13 cellular contexts compared by ENCODE assay signal in the genomic region with DNA sequence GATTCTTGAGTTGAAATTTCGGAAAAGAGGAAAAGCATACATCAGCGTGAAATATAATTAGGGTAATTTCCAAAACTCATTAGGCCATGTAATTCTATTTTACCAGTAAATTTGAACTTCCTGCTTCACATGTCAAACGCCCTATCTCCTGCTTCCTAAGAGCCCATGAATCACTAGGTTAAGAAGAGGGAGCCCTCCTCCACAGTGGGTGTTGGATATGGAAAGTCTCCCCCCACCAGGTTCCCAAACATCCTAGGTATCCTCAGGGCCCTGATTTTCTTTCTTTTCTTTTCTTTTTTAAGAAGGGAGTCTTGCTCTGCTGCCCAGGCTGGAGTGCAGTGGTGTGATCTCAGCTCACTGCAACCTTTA.
A peak's percentile ranks its signal among the peaks of the same experiment; 100 is the strongest.
DNase-seq lines count a peak whose midpoint lies in the region; ATAC-seq and TF ChIP-seq lines count a peak whose summit lies in the region.
"Had no signal": no experiment of that assay in that cellular context is flagged by ENCODE, and none has a peak within 500 bp of the region (broad histone marks: within the 10 kb centered on the region; RNA-seq: fewer than 3 reads in every experiment).

No MANE protein-coding gene starts in this region.

- peak overlapping the region; percentile 48 for H3K27ac ChIP-seq in mammary epithelial cell (ENCODE audit: insufficient read depth, low read depth, low read length)
- peak overlapping the region in 1 of 2 donors; percentile 90 for H3K27ac ChIP-seq in breast epithelium
- peak overlapping the region; percentile 80 to 88 for H3K27ac ChIP-seq in mucosa of rectum (ENCODE audit: low read depth in 2 of 2, low read length in 2 of 2)
- H3K27ac ChIP-seq: HL-60 had no signal

- no TSS peak for BruUV-seq in mammary epithelial cell (replicated peaks; lab: Mats Ljungman, UMichigan)

- no peak overlapping the region for H3K4me3 Mint-ChIP-seq in effector memory CD8-positive, alpha-beta T cell
- H3K4me3 Mint-ChIP-seq in type B pancreatic cell = no peak overlapping the region

- H3K4me1 ChIP-seq in mammary epithelial cell (ENCODE audit: insufficient read depth, low read length) = peaks cover 35% of the 10 kb centered on the region
- peaks cover 0 to 7% of the 10 kb centered on the region in 2 donors for H3K4me1 ChIP-seq in breast epithelium
- H3K4me1 ChIP-seq in mucosa of rectum (ENCODE audit: control insufficient read depth in 2 of 2, insufficient read depth in 2 of 2, low read length in 2 of 2) = peaks cover 19 to 28% of the 10 kb centered on the region in 2 donors

- WGBS in mammary epithelial cell (ENCODE audit: low coverage, missing lambda C conversion rate) = 97% methylated on average over 3 of the region's 3 CpGs

- H3K9me3 ChIP-seq in mammary epithelial cell (replicated peaks; ENCODE audit: insufficient read depth, low read length) (no peaks in the 10 kb centered on the region), breast epithelium (no peaks in the 10 kb centered on the region), mucosa of rectum (ENCODE audit: control insufficient read depth in 2 of 2, low read length in 2 of 2) (no peaks in the 10 kb centered on the region)

- no peak overlapping the region for H2AFZ ChIP-seq in mammary epithelial cell (ENCODE audit: low read depth, low read length)

- no peaks in the 10 kb centered on the region for H3K79me2 ChIP-seq in mammary epithelial cell (ENCODE audit: insufficient read depth, low read length)

- H3K36me3 ChIP-seq in mammary epithelial cell (ENCODE audit: insufficient read depth, low read length) = no peaks in the 10 kb centered on the region
- no peaks in the 10 kb centered on the region for H3K36me3 ChIP-seq in breast epithelium
- peaks cover 0 to 2% of the 10 kb centered on the region in 2 donors for H3K36me3 ChIP-seq in mucosa of rectum (ENCODE audit: control insufficient read depth in 2 of 2, insufficient read depth in 2 of 2, low read length in 2 of 2)

- H3K4me2 ChIP-seq in mammary epithelial cell (ENCODE audit: insufficient read depth, low read depth, low read length) = no peak overlapping the region

- CTCF ChIA-PET in mammary epithelial cell (lab: Charles Lee; ENCODE audit: low non-redundant PET) = no interaction called here

- H4K20me1 ChIP-seq in mammary epithelial cell (ENCODE audit: insufficient read depth, low read length) = no peaks in the 10 kb centered on the region

- H3K9ac ChIP-seq in mammary epithelial cell (ENCODE audit: insufficient read depth, low read length) (no peak overlapping the region), mucosa of rectum (ENCODE audit: low read depth in 1 of 2, low read length in 2 of 2) (no peak overlapping the region)

- H3K27ac Mint-ChIP-seq in effector memory CD8-positive, alpha-beta T cell = peak overlapping the region; percentile 79 to 87
- H3K27ac Mint-ChIP-seq in type B pancreatic cell = peak overlapping the region; percentile 55

- H3K4me3 ChIP-seq in mammary epithelial cell (replicated peaks in 1 of 3; ENCODE audit: insufficient read depth in 1 of 3, low read depth in 2 of 3, low read length in 3 of 3) (no peak overlapping the region), breast epithelium (no peak overlapping the region), mucosa of rectum (ENCODE audit: low read length in 2 of 2) (no peak overlapping the region)

- peaks cover 4% of the 10 kb centered on the region for H3K36me3 Mint-ChIP-seq in effector memory CD8-positive, alpha-beta T cell (ENCODE audit: insufficient read depth)
- peaks cover 24% of the 10 kb centered on the region for H3K36me3 Mint-ChIP-seq in type B pancreatic cell

- H3K27me3 Mint-ChIP-seq in effector memory CD8-positive, alpha-beta T cell = no peaks in the 10 kb centered on the region
- no peaks in the 10 kb centered on the region for H3K27me3 Mint-ChIP-seq in type B pancreatic cell

- no peaks in the 10 kb centered on the region for H3K9me3 Mint-ChIP-seq in effector memory CD8-positive, alpha-beta T cell
- H3K9me3 Mint-ChIP-seq in type B pancreatic cell = peaks cover 4% of the 10 kb centered on the region

- ATAC-seq in effector memory CD8-positive, alpha-beta T cell (replicated peaks) = no peak

- H3K4me1 Mint-ChIP-seq in effector memory CD8-positive, alpha-beta T cell (ENCODE audit: low read depth in 2 of 2) = peaks cover 10 to 17% of the 10 kb centered on the region in 2 donors
- peaks cover 12% of the 10 kb centered on the region for H3K4me1 Mint-ChIP-seq in type B pancreatic cell (ENCODE audit: unreplicated experiment)

- dilution Hi-C loops in mammary epithelial cell (cut with HindIII; ENCODE audit: low sequenced_read_pairs) = no loop called here

- no peak for TF ChIP-seq CTCF in mammary epithelial cell (conservative IDR thresholded peaks at IDR 0.05 in 1 of 2, IDR thresholded peaks at IDR 0.05 in 1 of 2; ENCODE audit: extremely low read depth in 1 of 2, insufficient read depth in 1 of 2, low read depth in 1 of 2, low read length in 2 of 2)
- TF ChIP-seq CTCF in breast epithelium (IDR thresholded peaks at IDR 0.05) = no peak
- TF ChIP-seq CTCF in type B pancreatic cell (conservative IDR thresholded peaks at IDR 0.05) = no peak

- intact Hi-C loops in mammary epithelial cell (cut with micrococcal nuclease) (loop anchor here (2.0 to 5.0 kb wide), 2 partner anchors 39 to 48 kb away; no protein-coding TSS in a partner anchor), breast epithelium (cut with DNase I; ENCODE audit: low total_unique reads) (no loop called here)

- no peak for TF ChIP-seq POLR2A in breast epithelium (IDR thresholded peaks at IDR 0.05)

- H3K27me3 ChIP-seq in mammary epithelial cell (ENCODE audit: insufficient read depth, low read length) (no peaks in the 10 kb centered on the region), breast epithelium (no peaks in the 10 kb centered on the region), mucosa of rectum (ENCODE audit: control insufficient read depth in 2 of 2, insufficient read depth in 2 of 2, low read length in 2 of 2) (no peaks in the 10 kb centered on the region)

- in situ Hi-C loops in mammary epithelial cell (cut with MboI; ENCODE audit: low sequenced_read_pairs in 2 of 2) = loop anchor here in 1 of 2 donors (25.0 kb wide), 1 partner anchor 98 kb away; no protein-coding TSS in a partner anchor

- DNase-seq in mammary epithelial cell = no peak
- DNase-seq in breast epithelium (ENCODE audit: low spot score in 2 of 2) = no peak
- DNase-seq in effector memory CD8-positive, alpha-beta T cell = no peak
- no peak for DNase-seq in type B pancreatic cell (ENCODE audit: extremely low spot score, unreplicated experiment)
- no peak for DNase-seq in anterior cingulate cortex (lab: John Stamatoyannopoulos, UW)
- DNase-seq in activated T-cell treated with anti-CD3 and anti-CD28 coated beads, Interleukin-2, amount 50 U/mL, for 48 hours = no peak
- no peak for DNase-seq in NCI-H524 treated with DMSO at 0.1 percent for 48 hours (lab: John Stamatoyannopoulos, UW)
- DNase-seq: activated CD4-positive, alpha-beta T cell treated with anti-CD3 and anti-CD28 coated beads, Interleukin-2, amount 50 U/mL, for 1 hour; activated gamma-delta T cell treated with Interleukin-2 at 50 U/mL for 16 hours; DMS153; T-helper 2 cell had no signal
